8 cellular contexts compared by ENCODE assay signal in the genomic region with DNA sequence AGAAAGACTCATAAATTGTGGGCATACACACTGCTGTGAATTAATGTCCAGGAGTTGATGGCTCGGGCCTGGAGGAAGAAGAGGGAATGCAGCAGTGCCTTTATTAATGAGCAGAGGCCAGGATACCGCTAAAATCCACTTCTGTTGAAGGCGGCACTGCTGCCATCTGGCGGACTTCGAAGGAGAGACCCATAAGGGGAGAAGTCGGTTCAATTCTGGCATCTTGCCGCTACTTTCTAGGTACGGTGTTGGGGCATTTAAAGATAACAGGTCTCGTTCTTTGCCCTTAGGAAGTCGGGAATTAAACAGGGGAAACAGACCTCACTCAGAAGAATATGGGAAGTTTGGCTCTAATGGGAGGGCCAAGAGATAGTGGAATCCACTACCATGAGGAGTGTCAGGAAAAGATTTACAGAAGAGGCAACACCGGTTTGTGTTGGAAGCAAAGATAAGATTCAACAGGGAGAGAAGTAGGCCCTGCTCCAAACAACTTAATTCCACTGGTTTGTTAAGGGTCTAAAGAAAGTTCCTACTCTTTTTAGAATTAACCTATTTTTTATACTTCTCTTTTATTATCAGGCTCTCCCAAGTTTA.
DNase-seq lines count a peak whose midpoint lies in the region; ATAC-seq, FAIRE-seq and TF ChIP-seq lines count a peak whose summit lies in the region.

No MANE protein-coding gene starts in this region.

- peaks cover 7% of the 10 kb centered on the region for H3K4me1 Mint-ChIP-seq in astrocyte (ENCODE audit: low read depth, unreplicated experiment)

- in situ Hi-C loops in G401 (cut with HindIII; ENCODE audit: low sequenced_read_pairs) = no loop called here

- peaks cover 2% of the 10 kb centered on the region for H3K9me3 Mint-ChIP-seq in astrocyte (ENCODE audit: unreplicated experiment)

- H3K36me3 ChIP-seq in PC-9 (ENCODE audit: low read depth) = no peaks in the 10 kb centered on the region
- no peaks in the 10 kb centered on the region for H3K36me3 ChIP-seq in astrocyte (ENCODE audit: insufficient read depth, low read length)

- H3K9ac ChIP-seq in astrocyte (ENCODE audit: low read length) = no peak overlapping the region

- CTCF ChIA-PET in PC-9 (lab: Charles Lee) = no interaction called here

- H3K4me3 ChIP-seq in PC-9 (no peak overlapping the region), astrocyte (ENCODE audit: insufficient read depth, low read depth, low read length) (no peak overlapping the region)

- H3K27me3 ChIP-seq in PC-9 (ENCODE audit: insufficient read depth, low read depth) (no peaks in the 10 kb centered on the region), astrocyte (ENCODE audit: insufficient read depth, low read length) (no peaks in the 10 kb centered on the region)

- no peaks in the 10 kb centered on the region for H3K36me3 Mint-ChIP-seq in astrocyte (ENCODE audit: low read depth, unreplicated experiment)

- H3K27ac Mint-ChIP-seq in astrocyte (ENCODE audit: unreplicated experiment) = no peak overlapping the region

- H3K9me3 ChIP-seq in PC-9 (ENCODE audit: insufficient read depth, low read depth) (no peaks in the 10 kb centered on the region), astrocyte (ENCODE audit: insufficient read depth, low read depth, low read length) (no peaks in the 10 kb centered on the region)

- no peaks in the 10 kb centered on the region for H3F3A ChIP-seq in PC-9 (ENCODE audit: insufficient read depth, low read depth)

- intact Hi-C loops in PC-9 (cut with micrococcal nuclease; ENCODE audit: unreplicated experiment) = loop anchor here (1.0 to 10.0 kb wide), 2 partner anchors 133 to 237 kb away; no protein-coding TSS in a partner anchor

- H2AFZ ChIP-seq in PC-9 (no peak overlapping the region), astrocyte (ENCODE audit: low read depth, low read length) (peak overlapping the region; percentile 63)

- H3K4me1 ChIP-seq in PC-9 (replicated peaks; ENCODE audit: insufficient read depth) = no peaks in the 10 kb centered on the region
- H3K4me1 ChIP-seq in astrocyte (ENCODE audit: insufficient read depth, low read length) = no peaks in the 10 kb centered on the region

- H3K9me2 ChIP-seq in PC-9 (ENCODE audit: insufficient read depth) = no peaks in the 10 kb centered on the region

- H3K79me2 ChIP-seq in PC-9 (ENCODE audit: low read depth) = no peaks in the 10 kb centered on the region
- no peaks in the 10 kb centered on the region for H3K79me2 ChIP-seq in astrocyte (ENCODE audit: insufficient read depth, low read length)

- DNase-seq in G401 (ENCODE audit: low spot score) (peak; percentile 25), PC-9 (peak in 1 of 2 experiments; percentile 42), astrocyte (ENCODE audit: low read depth) (peak; percentile 22), islet precursor cell (peak; percentile 77), GDM1 (lab: John Stamatoyannopoulos, UW) (no peak)
- DNase-seq in stimulated activated CD4-positive, alpha-beta T cell treated with anti-CD3 and anti-CD28 coated beads, TNF-alpha, amount 100 ng/mL, for 48 hours (ENCODE audit: low read depth in 3 of 3) = peak in 2 of 3 donors; percentile 14 to 22

- no peak overlapping the region for H3K4me3 Mint-ChIP-seq in astrocyte (ENCODE audit: unreplicated experiment)

- H3K4me2 ChIP-seq in PC-9 (no peak overlapping the region), astrocyte (ENCODE audit: low read length) (peak overlapping the region; percentile 67)

- H3K27ac ChIP-seq in PC-9 (no peak overlapping the region), astrocyte (ENCODE audit: low read depth, low read length) (no peak overlapping the region)

- FAIRE-seq in astrocyte (lab: Jason Lieb, UNC) = no peak

- peak; percentile 83 for ATAC-seq in GM19463 (IDR thresholded peaks at IDR 0.05; ENCODE audit: unreplicated experiment)
- peak; percentile 69 for ATAC-seq in HG03521 (IDR thresholded peaks at IDR 0.05; ENCODE audit: unreplicated experiment)

- TF ChIP-seq CTCF in PC-9 (conservative IDR thresholded peaks at IDR 0.05) (peak; percentile 67), astrocyte (IDR thresholded peaks at IDR 0.05; ENCODE audit: insufficient read depth, low read depth, low read length) (peak; percentile 64)

- H3K27me3 Mint-ChIP-seq in astrocyte (ENCODE audit: low read depth, unreplicated experiment) = peaks cover 3% of the 10 kb centered on the region

- H4K20me1 ChIP-seq in PC-9 (ENCODE audit: insufficient read depth) = no peaks in the 10 kb centered on the region
- no peaks in the 10 kb centered on the region for H4K20me1 ChIP-seq in astrocyte (ENCODE audit: insufficient read depth, low read length)

- no TSS peak for BruUV-seq in PC-9 (replicated peaks; lab: Mats Ljungman, UMichigan)

- POLR2A ChIA-PET in PC-9 (lab: Charles Lee; ENCODE audit: unreplicated experiment) = no interaction called here
